ENCODE assay signal across 14 cellular contexts in the genomic region with DNA sequence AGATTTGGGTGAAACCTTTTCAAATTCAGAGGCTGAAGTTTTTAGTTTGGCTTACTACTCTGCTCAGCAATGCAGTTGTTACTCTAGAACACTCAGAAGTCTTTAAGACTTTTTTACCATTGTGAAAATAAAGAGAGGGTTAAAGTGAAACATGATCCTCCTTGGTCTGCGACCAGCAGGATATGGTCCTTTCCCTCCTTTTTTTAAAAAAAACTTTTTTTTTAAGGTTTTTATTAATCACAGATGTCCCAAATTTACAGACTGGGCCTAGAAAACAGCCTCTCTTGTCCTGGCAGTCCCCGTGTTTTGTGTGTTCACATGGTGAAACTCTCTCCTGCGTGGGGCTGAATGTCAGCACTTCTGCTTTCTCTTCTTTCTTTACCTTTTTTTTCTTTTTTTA.
DNase-seq lines count a peak whose midpoint lies in the region; ATAC-seq and TF ChIP-seq lines count a peak whose summit lies in the region.
"Had no signal": no experiment of that assay in that cellular context is flagged by ENCODE, and none has a peak within 500 bp of the region (broad histone marks: within the 10 kb centered on the region; RNA-seq: fewer than 3 reads in every experiment).

No MANE protein-coding gene starts in this region.

- H3K4me1 ChIP-seq in ACC112 (ENCODE audit: control insufficient read depth, insufficient read depth, low read length, unreplicated experiment) (peaks cover 53% of the 10 kb centered on the region), parathyroid adenoma (peaks cover 52% of the 10 kb centered on the region)

- H3K79me2 ChIP-seq in ACC112 (ENCODE audit: control insufficient read depth, insufficient read depth, low read length, unreplicated experiment) (peaks cover 91% of the 10 kb centered on the region), parathyroid adenoma (peaks cover 2% of the 10 kb centered on the region)

- H3K27me3 ChIP-seq in ACC112 (ENCODE audit: insufficient read depth, low read length) (no peaks in the 10 kb centered on the region), parathyroid adenoma (ENCODE audit: control insufficient read depth, insufficient read depth, low read length) (no peaks in the 10 kb centered on the region)

- no peaks in the 10 kb centered on the region for H3K9me3 ChIP-seq in parathyroid adenoma (ENCODE audit: control insufficient read depth, low read length)

- H3K9ac ChIP-seq in parathyroid adenoma, result no peak overlapping the region

- TF ChIP-seq CTCF in fibroblast of mammary gland (conservative IDR thresholded peaks at IDR 0.05; ENCODE audit: control insufficient read depth, insufficient read depth, low read depth, low read length) (no peak), parathyroid adenoma (IDR thresholded peaks at IDR 0.05) (no peak)

- ATAC-seq in GM18861 (IDR thresholded peaks at IDR 0.05; ENCODE audit: unreplicated experiment), result no peak
- ATAC-seq: activated CD4-positive, CD25-positive, alpha-beta regulatory T cell treated with anti-CD3 and anti-CD28 coated beads, Interleukin-2, amount 50 U/mL, for 24 hours; left colon had no signal

- no peak overlapping the region for H3K4me3 ChIP-seq in ACC112 (ENCODE audit: low read depth, low read length)
- H3K4me3 ChIP-seq in fibroblast of mammary gland (ENCODE audit: control insufficient read depth, low read depth, low read length), result no peak overlapping the region
- H3K4me3 ChIP-seq in parathyroid adenoma (ENCODE audit: low read depth, low read length), result no peak overlapping the region

- no peak overlapping the region for H2AFZ ChIP-seq in ACC112 (ENCODE audit: low read length, unreplicated experiment)
- H2AFZ ChIP-seq in parathyroid adenoma, result peak overlapping the region; percentile 17

- H3K27ac ChIP-seq in ACC112 (ENCODE audit: low read depth, low read length) (peak overlapping the region; percentile 98), parathyroid adenoma (peak overlapping the region; percentile 78)

- no peak overlapping the region for H3K4me2 ChIP-seq in parathyroid adenoma (ENCODE audit: low read length)

- DNase-seq in NCI-H69 (lab: John Stamatoyannopoulos, UW) (peak; percentile 24), fibroblast of mammary gland (ENCODE audit: low read depth) (peak; percentile 68), glomerular visceral epithelial cell (ENCODE audit: extremely low spot score) (no peak), superior temporal gyrus (ENCODE audit: extremely low spot score) (no peak)
- no peak for DNase-seq in activated CD4-positive, CD25-positive, alpha-beta regulatory T cell (lab: John Stamatoyannopoulos, UW)
- DNase-seq: AML-193, DMS53, left colon, NCI-H2107, SW 1271 had no signal

- H3K36me3 ChIP-seq in ACC112 (ENCODE audit: insufficient read depth, low read length) (peaks cover 39% of the 10 kb centered on the region), parathyroid adenoma (ENCODE audit: control insufficient read depth, insufficient read depth, low read length) (no peaks in the 10 kb centered on the region)

Comparison
In these comparisons a context has a peak if more than half of its experiments do, and no peak if none do; other contexts are left out.
1. DNase-seq: peak in NCI-H69 (single experiment) and fibroblast of mammary gland (single experiment); none in glomerular visceral epithelial cell (single experiment), superior temporal gyrus (single experiment) and activated CD4-positive, CD25-positive, alpha-beta regulatory T cell (0 of 4).